32 cellular contexts compared by ENCODE assay signal in genomic region chr16:54414671-54415070, GRCh38.
"Had no signal": no experiment of that assay in that cellular context is flagged by ENCODE, and none has a peak within 500 bp of the region (broad histone marks: within the 10 kb centered on the region; RNA-seq: fewer than 3 reads in every experiment).

No MANE protein-coding gene starts in this region.

- H3K27ac ChIP-seq: adrenal gland, body of pancreas, colonic mucosa, epithelial cell of prostate, esophagus squamous epithelium, gastroesophageal sphincter, heart right ventricle, WERI-Rb-1 had no signal

- H3K4me1 ChIP-seq: adrenal gland, colonic mucosa had no signal

- H3K36me3 ChIP-seq: adrenal gland, colonic mucosa, esophagus squamous epithelium, gastroesophageal sphincter, heart right ventricle, WERI-Rb-1 had no signal

- H3K9me3 ChIP-seq: adrenal gland, body of pancreas, colonic mucosa, esophagus squamous epithelium had no signal

- DNase-seq: activated CD4-positive, alpha-beta memory T cell treated with anti-CD3 and anti-CD28 coated beads, Interleukin-2, amount 10 ng/mL, durations not matched to agents 7 days and 5 days; activated CD4-positive, alpha-beta T cell treated with anti-CD3 and anti-CD28 coated beads for 1 hour; activated CD4-positive, alpha-beta T cell treated with anti-CD3 and anti-CD28 coated beads for 4 hours; activated CD4-positive, alpha-beta T cell treated with anti-CD3 and anti-CD28 coated beads, Interleukin-2, amount 10 ng/mL, durations not matched to agents 7 days and 5 days; activated CD4-positive, alpha-beta T cell treated with anti-CD3 and anti-CD28 coated beads, Interleukin-2, amount 50 U/mL, for 4 hours; activated CD8-positive, alpha-beta memory T cell treated with anti-CD3 and anti-CD28 coated beads, Interleukin-2, amount 50 U/mL, for 48 hours; activated gamma-delta T cell; activated naive CD4-positive, alpha-beta T cell; activated naive CD8-positive, alpha-beta T cell treated with anti-CD3 and anti-CD28 coated beads for 36 hours; activated naive CD8-positive, alpha-beta T cell treated with anti-CD3 and anti-CD28 coated beads, Interleukin-2, amount 50 U/mL, for 24 hours; activated T-cell treated with anti-CD3 and anti-CD28 coated beads for 4 hours; activated T-cell treated with anti-CD3 and anti-CD28 coated beads, Interleukin-2, amount 50 U/mL, for 24 hours; activated T-cell treated with anti-CD3 and anti-CD28 coated beads, Interleukin-2, amount 50 U/mL, for 72 hours; adrenal gland; amygdala; aorta; body of pancreas; caudate nucleus; cerebellar nuclear complex; colonic mucosa; effector CD8-positive, alpha-beta T cell; esophagus squamous epithelium; foreskin melanocyte; heart right ventricle; T-cell; T-helper 17 cell; T1000; WERI-Rb-1 had no signal

- FAIRE-seq: endometrium, endothelial cell of umbilical vein had no signal

- H3K4me3 ChIP-seq: adrenal gland, body of pancreas, colonic mucosa, esophagus squamous epithelium, gastroesophageal sphincter, heart right ventricle had no signal

- H3K27me3 ChIP-seq: body of pancreas, colonic mucosa, heart right ventricle had no signal
